Comparison of ENCODE assay signal across 23 cellular contexts in genomic region chr14:57319636-57320035, GRCh38. TPM values are rescaled to one million over a fixed set of nuclear protein-coding genes. Genes with fewer than 3 reads are reported as not detected.
A peak's percentile ranks its signal among the peaks of the same experiment; 100 is the strongest.
DNase-seq lines count a peak whose midpoint lies in the region; ATAC-seq, FAIRE-seq and TF ChIP-seq lines count a peak whose summit lies in the region.
"Had no signal": no experiment of that assay in that cellular context is flagged by ENCODE, and none has a peak within 500 bp of the region (broad histone marks: within the 10 kb centered on the region; RNA-seq: fewer than 3 reads in every experiment).

No MANE protein-coding gene starts in this region.

- no peak overlapping the region for H2AK5ac ChIP-seq in H1 (ENCODE audit: low read depth, low read length)
- H2AK5ac ChIP-seq in mesendoderm (ENCODE audit: low read length) = no peak overlapping the region

- H3K27ac ChIP-seq in A673 (ENCODE audit: low read depth, low read length, poor library complexity, severe bottlenecking) (no peak overlapping the region), GM23248 (no peak overlapping the region), H1 (ENCODE audit: low read depth, low read length) (no peak overlapping the region), mesendoderm (ENCODE audit: low read depth, low read length) (no peak overlapping the region)
- H3K27ac ChIP-seq: BLaER1 treated with 17β-estradiol and CSF1 and Interleukin-3, amounts not matched to agents 10 nM and 100 nM had no signal

- no peak overlapping the region for H3K23ac ChIP-seq in H1 (ENCODE audit: insufficient read length)
- no peak overlapping the region for H3K23ac ChIP-seq in mesendoderm (ENCODE audit: low read length)

- H3K4me3 Mint-ChIP-seq in stimulated activated effector memory CD8-positive, alpha-beta T cell treated with anti-CD3 and anti-CD28 coated beads, Interleukin-12 subunit alpha, Interleukin-12 subunit beta, amount 100 ng/mL, for 72 hours = no peak overlapping the region
- H3K4me3 Mint-ChIP-seq: B cell; CD8-positive, alpha-beta T cell; IgD-negative memory B cell had no signal

- H3F3A ChIP-seq in GM23248 (ENCODE audit: insufficient read depth) = no peaks in the 10 kb centered on the region

- H3K79me2 ChIP-seq in GM23248 (ENCODE audit: insufficient read depth) (no peaks in the 10 kb centered on the region), H1 (ENCODE audit: control insufficient read depth in 1 of 2, insufficient read depth in 2 of 2, low read length in 2 of 2) (no peaks in the 10 kb centered on the region), mesendoderm (ENCODE audit: control insufficient read depth, insufficient read depth, low read length) (no peaks in the 10 kb centered on the region)

- H3K4me1 Mint-ChIP-seq in stimulated activated effector memory CD8-positive, alpha-beta T cell treated with anti-CD3 and anti-CD28 coated beads, Interleukin-12 subunit alpha, Interleukin-12 subunit beta, amount 100 ng/mL, for 72 hours = peaks cover under 1% of the 10 kb centered on the region
- H3K4me1 Mint-ChIP-seq: B cell, IgD-negative memory B cell had no signal

- H3K79me1 ChIP-seq in H1 (ENCODE audit: low read depth, low read length) = no peaks in the 10 kb centered on the region
- H3K79me1 ChIP-seq in mesendoderm (ENCODE audit: low read length) = no peaks in the 10 kb centered on the region

- H3K9me3 ChIP-seq in A673 (ENCODE audit: low read depth, low read length, poor library complexity, severe bottlenecking) (no peaks in the 10 kb centered on the region), GM23248 (ENCODE audit: low read depth) (no peaks in the 10 kb centered on the region), H1 (ENCODE audit: insufficient read depth in 2 of 2, low read depth in 1 of 2, low read length in 1 of 2) (no peaks in the 10 kb centered on the region)
- H3K9me3 ChIP-seq: HAP-1 had no signal

- no peaks in the 10 kb centered on the region for H3K36me3 Mint-ChIP-seq in stimulated activated effector memory CD8-positive, alpha-beta T cell treated with anti-CD3 and anti-CD28 coated beads, Interleukin-12 subunit alpha, Interleukin-12 subunit beta, amount 100 ng/mL, for 72 hours
- H3K36me3 Mint-ChIP-seq: CD8-positive, alpha-beta T cell had no signal

- H3K9ac ChIP-seq in GM23248 (no peak overlapping the region), H1 (replicated peaks in 1 of 4; ENCODE audit: extremely low read depth in 1 of 4, low read depth in 3 of 4, low read length in 3 of 4) (no peak overlapping the region), mesendoderm (ENCODE audit: low read length) (no peak overlapping the region)
- H3K9ac ChIP-seq: BLaER1 treated with 17β-estradiol and CSF1 and Interleukin-3, amounts not matched to agents 10 nM and 100 nM had no signal

- ATAC-seq in stimulated activated effector memory CD8-positive, alpha-beta T cell treated with anti-CD3 and anti-CD28 coated beads, Interleukin-12 subunit alpha, Interleukin-12 subunit beta, amount 100 ng/mL, for 72 hours = no peak
- ATAC-seq in HG03159 (IDR thresholded peaks at IDR 0.05; ENCODE audit: unreplicated experiment) (no peak), GM21390 (IDR thresholded peaks at IDR 0.05; ENCODE audit: unreplicated experiment) (no peak)
- ATAC-seq: CD8-positive, alpha-beta T cell; HepG2 had no signal

- H3K4me3 ChIP-seq in A673 (ENCODE audit: low read depth, low read length, poor library complexity, severe bottlenecking) (no peak overlapping the region), GM23248 (no peak overlapping the region), H1 (ENCODE audit: extremely low read depth in 1 of 4, insufficient read depth in 2 of 4, low read depth in 3 of 4, low read length in 4 of 4) (no peak overlapping the region), mesendoderm (ENCODE audit: low read length) (no peak overlapping the region)
- H3K4me3 ChIP-seq: BLaER1 treated with 17β-estradiol and CSF1 and Interleukin-3, amounts not matched to agents 10 nM and 100 nM; HAP-1 had no signal

- H3K18ac ChIP-seq in H1 (ENCODE audit: extremely low read depth, low read length) (no peak overlapping the region), mesendoderm (ENCODE audit: low read length) (no peak overlapping the region)

- no peak overlapping the region for H3K14ac ChIP-seq in H1 (ENCODE audit: insufficient read length)

- in situ Hi-C loops in GM23248 (cut with MboI) = loop anchor here (25.0 kb wide), 1 partner anchor 657 kb away; no protein-coding TSS in a partner anchor

- TF ChIP-seq RAD21 in H1 (IDR thresholded peaks at IDR 0.05 in 1 of 2, conservative IDR thresholded peaks at IDR 0.05 in 1 of 2; ENCODE audit: low read depth in 2 of 2, low read length in 2 of 2) = no peak

- H2BK15ac ChIP-seq in H1 (ENCODE audit: low read length) = no peak overlapping the region
- H2BK15ac ChIP-seq in mesendoderm (replicated peaks; ENCODE audit: low read depth) = no peak overlapping the region

- no peak for TF ChIP-seq POLR2A in H1 (IDR thresholded peaks at IDR 0.05; ENCODE audit: control extremely low read depth in 1 of 2, low read depth in 2 of 2, low read length in 2 of 2)

- H3K9me3 Mint-ChIP-seq in stimulated activated effector memory CD8-positive, alpha-beta T cell treated with anti-CD3 and anti-CD28 coated beads, Interleukin-12 subunit alpha, Interleukin-12 subunit beta, amount 100 ng/mL, for 72 hours = no peaks in the 10 kb centered on the region
- H3K9me3 Mint-ChIP-seq: CD8-positive, alpha-beta T cell; IgD-negative memory B cell had no signal

- no peak overlapping the region for H2BK12ac ChIP-seq in H1 (ENCODE audit: low read depth, low read length)

- no peak overlapping the region for H3K4me2 ChIP-seq in GM23248 (ENCODE audit: unreplicated experiment)
- H3K4me2 ChIP-seq in H1 (ENCODE audit: insufficient read depth in 1 of 2, low read depth in 2 of 2, low read length in 2 of 2) = no peak overlapping the region
- H3K4me2 ChIP-seq in mesendoderm (ENCODE audit: low read length) = no peak overlapping the region
- H3K4me2 ChIP-seq: BLaER1 treated with 17β-estradiol and CSF1 and Interleukin-3, amounts not matched to agents 10 nM and 100 nM had no signal

- H2AFZ ChIP-seq in GM23248 = no peak overlapping the region
- H2AFZ ChIP-seq in H1 (ENCODE audit: low read length) = no peak overlapping the region

- no peaks in the 10 kb centered on the region for H3K23me2 ChIP-seq in H1 (ENCODE audit: low read depth, low read length)

- TF ChIP-seq CTCF in A673 (conservative IDR thresholded peaks at IDR 0.05; ENCODE audit: low read depth, low read length) (no peak), H1 (IDR thresholded peaks at IDR 0.05; ENCODE audit: control extremely low read depth in 1 of 3, insufficient read depth in 1 of 3, low read depth in 1 of 3, low read length in 3 of 3) (no peak)

- H3K9me2 ChIP-seq in GM23248 (ENCODE audit: insufficient read depth) = no peaks in the 10 kb centered on the region

- no peak for TF ChIP-seq EP300 in H1 (IDR thresholded peaks at IDR 0.05; ENCODE audit: borderline replicate concordance in 1 of 2, low read depth in 2 of 2, low read length in 2 of 2)

- intact Hi-C loops in A673 (cut with micrococcal nuclease; ENCODE audit: unreplicated experiment) = loop anchor here (5.0 kb wide), 1 partner anchor 762 kb away; no protein-coding TSS in a partner anchor

- H2BK120ac ChIP-seq in H1 (replicated peaks; ENCODE audit: low read depth, low read length) = no peak overlapping the region
- H2BK120ac ChIP-seq in mesendoderm (ENCODE audit: low read depth, low read length) = no peak overlapping the region

- no peak overlapping the region for H3K27ac Mint-ChIP-seq in stimulated activated effector memory CD8-positive, alpha-beta T cell treated with anti-CD3 and anti-CD28 coated beads, Interleukin-12 subunit alpha, Interleukin-12 subunit beta, amount 100 ng/mL, for 72 hours
- H3K27ac Mint-ChIP-seq: B cell; CD8-positive, alpha-beta T cell; IgD-negative memory B cell had no signal

- H3K36me3 ChIP-seq in A673 (ENCODE audit: insufficient read depth, low read length, poor library complexity, severe bottlenecking) = no peaks in the 10 kb centered on the region
- H3K36me3 ChIP-seq in GM23248 (ENCODE audit: low read depth) = no peaks in the 10 kb centered on the region
- no peaks in the 10 kb centered on the region for H3K36me3 ChIP-seq in H1 (ENCODE audit: control insufficient read depth in 2 of 4, insufficient read depth in 4 of 4, low read length in 3 of 4)
- no peaks in the 10 kb centered on the region for H3K36me3 ChIP-seq in mesendoderm (ENCODE audit: control insufficient read depth, insufficient read depth, low read length)
- H3K36me3 ChIP-seq: BLaER1 treated with 17β-estradiol and CSF1 and Interleukin-3, amounts not matched to agents 10 nM and 100 nM; HAP-1 had no signal

- CTCF ChIA-PET in A673 (lab: Charles Lee) (no interaction called here), H1 (lab: Charles Lee; ENCODE audit: partially characterized antibody) (interaction anchor here (0.7 to 1.9 kb wide), 6 partner anchors 11 to 831 kb away, joined by 3 to 7 read pairs (median 3); no protein-coding TSS in a partner anchor)

- H2BK20ac ChIP-seq in H1 (ENCODE audit: low read length) = 0 out of 2 replicates have a peak overlapping the region, but pooled peaks have one; percentile 11

- POLR2A ChIA-PET in A673 (lab: Charles Lee; ENCODE audit: low non-redundant PET) (no interaction called here), H1 (lab: Charles Lee; ENCODE audit: partially characterized antibody) (no interaction called here)

- no peak for FAIRE-seq in H1 (lab: Jason Lieb, UNC)
- FAIRE-seq: G401.6, GM12892, GM18507, HepG2 had no signal

- H4K91ac ChIP-seq in H1 (replicated peaks; ENCODE audit: insufficient read length, low read length) = no peak overlapping the region

- H2BK5ac ChIP-seq in H1 (ENCODE audit: low read depth, low read length) (no peak overlapping the region), mesendoderm (ENCODE audit: low read length) (no peak overlapping the region)

- H4K20me1 ChIP-seq in GM23248 (ENCODE audit: insufficient read depth) (no peaks in the 10 kb centered on the region), H1 (replicated peaks in 1 of 2; ENCODE audit: control insufficient read depth in 1 of 2, insufficient read depth in 2 of 2, low read length in 2 of 2) (no peaks in the 10 kb centered on the region)
- H4K20me1 ChIP-seq: BLaER1 treated with 17β-estradiol and CSF1 and Interleukin-3, amounts not matched to agents 10 nM and 100 nM had no signal

- no peak overlapping the region for H4K5ac ChIP-seq in H1 (ENCODE audit: insufficient read length, low read depth, low read length)
- no peak overlapping the region for H4K5ac ChIP-seq in mesendoderm (ENCODE audit: low read length)

- no peaks in the 10 kb centered on the region for H3K27me3 ChIP-seq in A673 (replicated peaks; ENCODE audit: insufficient read depth, low read depth, low read length, poor library complexity)
- peaks cover 36% of the 10 kb centered on the region; the same call in 1 of the 2 replicates for H3K27me3 ChIP-seq in GM23248 (replicated peaks; ENCODE audit: insufficient read depth)
- no peaks in the 10 kb centered on the region for H3K27me3 ChIP-seq in H1 (replicated peaks in 1 of 4; ENCODE audit: control insufficient read depth in 3 of 4, extremely low read depth in 1 of 4, insufficient read depth in 3 of 4, low read length in 3 of 4)
- H3K27me3 ChIP-seq in mesendoderm (ENCODE audit: insufficient read depth, low read length, poor library complexity) = no peaks in the 10 kb centered on the region
- H3K27me3 ChIP-seq: BLaER1 treated with 17β-estradiol and CSF1 and Interleukin-3, amounts not matched to agents 10 nM and 100 nM had no signal

- H3K56ac ChIP-seq in H1 (replicated peaks; ENCODE audit: insufficient read length, low read depth, low read length) (no peak overlapping the region), mesendoderm (ENCODE audit: low read length) (no peak overlapping the region)

- 0% methylated on average over 1 of the region's 1 CpG for WGBS in GM23248 (ENCODE audit: low coverage in 1 of 2, low lambda C conversion rate in 2 of 2, missing lambda C conversion rate in 2 of 2), 2 experiments
- WGBS in H1 (ENCODE audit: extremely low coverage in 1 of 2, insufficient coverage in 1 of 2, insufficient read length in 1 of 2, insufficient replicate concordance in 2 of 2, low coverage in 1 of 2, low lambda C conversion rate in 2 of 2, missing lambda C conversion rate in 1 of 2), 2 experiments = 67% methylated on average over 1 of the region's 1 CpG; no CpG with 5 or more reads in 1 of the 2 experiments
- no CpG with 5 or more reads among the region's 1 CpG for WGBS in mesendoderm (ENCODE audit: extremely low coverage, insufficient coverage, low lambda C conversion rate)

- H4K8ac ChIP-seq in H1 (ENCODE audit: extremely low read depth, insufficient read depth, low read length) = no peak overlapping the region
- H4K8ac ChIP-seq in mesendoderm (ENCODE audit: low read depth, low read length) = no peak overlapping the region

- H3K4me1 ChIP-seq in A673 (ENCODE audit: insufficient read depth, low read length, poor library complexity, severe bottlenecking) (peaks cover 21% of the 10 kb centered on the region), GM23248 (ENCODE audit: insufficient read depth) (no peaks in the 10 kb centered on the region), H1 (replicated peaks in 1 of 4; ENCODE audit: control insufficient read depth in 3 of 4, insufficient read depth in 4 of 4, low read length in 3 of 4) (no peaks in the 10 kb centered on the region), mesendoderm (ENCODE audit: control insufficient read depth, low read depth, low read length) (no peaks in the 10 kb centered on the region)
- H3K4me1 ChIP-seq: BLaER1 treated with 17β-estradiol and CSF1 and Interleukin-3, amounts not matched to agents 10 nM and 100 nM; HAP-1 had no signal

- no TSS peak for BruUV-seq in A673 (replicated peaks; lab: Mats Ljungman, UMichigan)

- DNase-seq in A673 (ENCODE audit: low spot score) (peak; percentile 10), GM23248 (peak; percentile 2), H1 (ENCODE audit: low read depth in 1 of 2, low spot score in 2 of 2) (no peak), mesendoderm (peak; percentile 11), SHP77 (lab: John Stamatoyannopoulos, UW) (no peak)
- DNase-seq in stimulated activated effector memory CD8-positive, alpha-beta T cell treated with anti-CD3 and anti-CD28 coated beads, Interleukin-12 subunit alpha, Interleukin-12 subunit beta, amount 100 ng/mL, for 72 hours (ENCODE audit: low spot score in 2 of 2) = no peak
- DNase-seq: 8988T; CD8-positive, alpha-beta T cell; DMS 273 treated with DMSO at 0.1 percent for 48 hours; DMS53; DND-41; EL; KBM-7 had no signal

- H3K4ac ChIP-seq in H1 (replicated peaks; ENCODE audit: insufficient read length, low read depth, low read length) (no peak overlapping the region), mesendoderm (ENCODE audit: low read depth, low read length) (no peak overlapping the region)

RNA-seq across cellular contexts. Expression of gene AP5M1, which starts 50.9 kb away (rescaled TPM):
- total RNA-seq in A673 (2021) = 54.1 and 58.7 TPM in 2 replicates
- total RNA-seq in GM23248 (2014; rRNA removed; shearing (Covaris generic)) = 25.7 and 35.6 TPM in 2 replicates
- polyA plus RNA-seq in GM23248 (2016; fragmentation: Nextera tagmentation; extraction: Ambion mirVana) = 37.4 and 41.8 TPM in 2 replicates
- 50.9 and 51.9 TPM in 2 replicates for total RNA-seq in H1 (2021; fragmentation: NEBNext Ultra II Directional; extraction: Animal tissue kit (Norgen Biotek cat#: 25700))
- 14.8 and 20.9 TPM in 2 replicates for polyA plus RNA-seq in H1 (2011; rRNA removed)
- 23.7 TPM for polyA plus RNA-seq in H1 (2011; cell fraction: cytosol; rRNA removed)
- 14.0 TPM for polyA plus RNA-seq in H1 (2011; cell fraction: nucleus; rRNA removed)
- polyA plus RNA-seq in H1 (2012, experiment 1 of 2) = 21.9 to 41.7 TPM (median 25.1 TPM) in 4 replicates
- polyA plus RNA-seq in H1 (2012, experiment 2 of 2) = 0.98 TPM
- 22.5 TPM for polyA plus RNA-seq in H1 (2013, experiment 1 of 2)
- 22.5 TPM for polyA plus RNA-seq in H1 (2013, experiment 2 of 2)
- polyA minus RNA-seq in H1 (2011; rRNA and poly(A)+ RNA removed) = 53.7 and 67.2 TPM in 2 replicates
- polyA minus RNA-seq in H1 (2011; cell fraction: cytosol; rRNA and poly(A)+ RNA removed) = 12.6 TPM
- 38.9 TPM for polyA minus RNA-seq in H1 (2011; cell fraction: nucleus; rRNA and poly(A)+ RNA removed)
- polyA plus RNA-seq in mesendoderm (2013, experiment 1 of 2) = 30.4 TPM
- 29.4 TPM for polyA plus RNA-seq in mesendoderm (2013, experiment 2 of 2)

RNA-seq across cellular contexts. Expression of gene EXOC5, which starts 50.9 kb away (rescaled TPM):
- 132 TPM in 2 replicates for total RNA-seq in A673 (2021)
- total RNA-seq in GM23248 (2014; rRNA removed; shearing (Covaris generic)) = 58.6 and 71.5 TPM in 2 replicates
- polyA plus RNA-seq in GM23248 (2016; fragmentation: Nextera tagmentation; extraction: Ambion mirVana) (74.7 and 79.8 TPM in 2 replicates), H1 (2011; rRNA removed) (16.6 and 23.0 TPM in 2 replicates)
- 79.2 and 86.7 TPM in 2 replicates for total RNA-seq in H1 (2021; fragmentation: NEBNext Ultra II Directional; extraction: Animal tissue kit (Norgen Biotek cat#: 25700))
- 23.0 TPM for polyA plus RNA-seq in H1 (2011; cell fraction: cytosol; rRNA removed)
- 11.8 TPM for polyA plus RNA-seq in H1 (2011; cell fraction: nucleus; rRNA removed)
- polyA plus RNA-seq in H1 (2012, experiment 1 of 2) = 22.4 to 52.1 TPM (median 32.2 TPM) in 4 replicates
- polyA plus RNA-seq in H1 (2012, experiment 2 of 2) = 1.4 TPM
- 35.4 TPM for polyA plus RNA-seq in H1 (2013, experiment 1 of 2)
- polyA plus RNA-seq in H1 (2013, experiment 2 of 2) = 36.5 TPM
- 28.2 and 40.1 TPM in 2 replicates for polyA minus RNA-seq in H1 (2011; rRNA and poly(A)+ RNA removed)
- polyA minus RNA-seq in H1 (2011; cell fraction: cytosol; rRNA and poly(A)+ RNA removed) = 42.6 TPM
- polyA minus RNA-seq in H1 (2011; cell fraction: nucleus; rRNA and poly(A)+ RNA removed) = 56.4 TPM
- polyA plus RNA-seq in mesendoderm (2013, experiment 1 of 2) = 48.2 TPM
- 46.6 TPM for polyA plus RNA-seq in mesendoderm (2013, experiment 2 of 2)

Comparison
In these comparisons a context has a peak if more than half of its experiments do, and no peak if none do; other contexts are left out.
1. DNase-seq: peak in A673 (single experiment), GM23248 (single experiment) and mesendoderm (single experiment); none in H1 (0 of 2), stimulated activated effector memory CD8-positive, alpha-beta T cell treated with anti-CD3 and anti-CD28 coated beads, Interleukin-12 subunit alpha, Interleukin-12 subunit beta, amount 100 ng/mL, for 72 hours (0 of 2) and SHP77 (0 of 2).